ENCODE assay signal across 15 cellular contexts in genomic region chr6:5854900-5855299, GRCh38.
DNase-seq lines count a peak whose midpoint lies in the region; ATAC-seq, FAIRE-seq and TF ChIP-seq lines count a peak whose summit lies in the region.
"Had no signal": no experiment of that assay in that cellular context is flagged by ENCODE, and none has a peak within 500 bp of the region (broad histone marks: within the 10 kb centered on the region; RNA-seq: fewer than 3 reads in every experiment).

No MANE protein-coding gene starts in this region.

- 1% methylated on average over 5 of the region's 5 CpGs for WGBS in HepG2 (ENCODE audit: low lambda C conversion rate)
- 52% methylated on average over 3 of the region's 5 CpGs for WGBS in right lobe of liver (ENCODE audit: insufficient coverage, low coverage, low lambda C conversion rate, missing lambda C conversion rate)

- POLR2A ChIA-PET in HepG2 (lab: Yijun Ruan, JAX): no interaction called here
- POLR2A ChIA-PET in PC-3 (lab: Charles Lee; ENCODE audit: unreplicated experiment): no interaction called here

- H3F3A ChIP-seq in PC-3 (ENCODE audit: low read length, unreplicated experiment): no peaks in the 10 kb centered on the region

- BruUV-seq in HepG2 (replicated peaks; lab: Mats Ljungman, UMichigan) (no TSS peak), PC-3 (replicated peaks; lab: Mats Ljungman, UMichigan) (no TSS peak)

- peaks cover 13% of the 10 kb centered on the region for H3K9me3 Mint-ChIP-seq in glutamatergic neuron (ENCODE audit: unreplicated experiment)

- no peaks in the 10 kb centered on the region for H3K9me2 ChIP-seq in PC-3 (replicated peaks; ENCODE audit: low read length)

- no peak overlapping the region for H2AFZ ChIP-seq in HepG2 (ENCODE audit: low read length)
- H2AFZ ChIP-seq in PC-3 (ENCODE audit: low read length): no peak overlapping the region

- FAIRE-seq in HepG2 (lab: Jason Lieb, UNC): no peak
- FAIRE-seq: HTR-8/SVneo had no signal

- H3K4me2 ChIP-seq in HepG2 (ENCODE audit: low read depth, low read length) (no peak overlapping the region), PC-3 (ENCODE audit: low read length) (no peak overlapping the region)
- H3K4me2 ChIP-seq: BLaER1 treated with 17β-estradiol and CSF1 and Interleukin-3, amounts not matched to agents 10 nM and 100 nM had no signal

- peaks cover 37% of the 10 kb centered on the region for H3K4me1 Mint-ChIP-seq in glutamatergic neuron (ENCODE audit: low read depth, unreplicated experiment)

- H3K27me3 Mint-ChIP-seq in glutamatergic neuron (ENCODE audit: unreplicated experiment): peaks cover 13% of the 10 kb centered on the region

- peaks cover 6% of the 10 kb centered on the region for H3K36me3 Mint-ChIP-seq in glutamatergic neuron (ENCODE audit: unreplicated experiment)
- H3K36me3 Mint-ChIP-seq: CD4-positive, CD25-positive, alpha-beta regulatory T cell had no signal

- ATAC-seq in HepG2 (peak; percentile 59; the same call in 2 of the 3 replicates), right lobe of liver (no peak), PC-3 (peak; percentile 54; the same call in 1 of the 2 replicates)

- H3K4me3 Mint-ChIP-seq in glutamatergic neuron (ENCODE audit: unreplicated experiment): no peak overlapping the region

- DNase-seq in HepG2 (ENCODE audit: low spot score) (no peak), right lobe of liver (no peak), PC-3 (no peak), glutamatergic neuron (no peak), retina (peak; percentile 10), H4 (ENCODE audit: low spot score) (no peak), superior temporal gyrus (ENCODE audit: extremely low spot score) (no peak)
- no peak for DNase-seq in activated effector memory CD4-positive, alpha-beta T cell treated with Interleukin-2 at 50 U/mL for 16 hours
- DNase-seq: ACHN; CD4-positive, CD25-positive, alpha-beta regulatory T cell; DMS53; GF-D8; GOT3 had no signal

- peak overlapping the region; percentile 91 for H3K27ac Mint-ChIP-seq in glutamatergic neuron (ENCODE audit: unreplicated experiment)
- H3K27ac Mint-ChIP-seq: CD4-positive, CD25-positive, alpha-beta regulatory T cell had no signal

- TF ChIP-seq EP300 in HepG2 (IDR thresholded peaks at IDR 0.05; ENCODE audit: low read depth in 2 of 2, low read length in 2 of 2) (no peak), HepG2 (CRISPR knock-in tag; IDR thresholded peaks at IDR 0.05; ENCODE audit: borderline replicate concordance) (no peak)

- H3K36me3 ChIP-seq in HepG2 (replicated peaks in 1 of 2; ENCODE audit: control insufficient read depth in 1 of 2, insufficient read depth in 2 of 2, low read length in 2 of 2) (no peaks in the 10 kb centered on the region), right lobe of liver (no peaks in the 10 kb centered on the region), PC-3 (ENCODE audit: low read depth, low read length) (no peaks in the 10 kb centered on the region)
- H3K36me3 ChIP-seq: BLaER1 treated with 17β-estradiol and CSF1 and Interleukin-3, amounts not matched to agents 10 nM and 100 nM had no signal

- TF ChIP-seq POLR2A in HepG2 (IDR thresholded peaks at IDR 0.05; ENCODE audit: insufficient read depth in 1 of 2, low read depth in 2 of 2, low read length in 2 of 2) (no peak), right lobe of liver (IDR thresholded peaks at IDR 0.05) (no peak)

- H3K4me3 ChIP-seq in HepG2 (replicated peaks in 1 of 3; ENCODE audit: insufficient read depth in 1 of 3, low read depth in 2 of 3, low read length in 3 of 3) (no peak overlapping the region), right lobe of liver (no peak overlapping the region), PC-3 (ENCODE audit: low read length) (no peak overlapping the region)
- H3K4me3 ChIP-seq: BLaER1 treated with 17β-estradiol and CSF1 and Interleukin-3, amounts not matched to agents 10 nM and 100 nM had no signal

- H3K4me1 ChIP-seq in HepG2 (ENCODE audit: insufficient read depth, low read length) (no peaks in the 10 kb centered on the region), right lobe of liver (no peaks in the 10 kb centered on the region), PC-3 (ENCODE audit: insufficient read depth, low read length) (no peaks in the 10 kb centered on the region)

- TF ChIP-seq RAD21 in HepG2 (CRISPR knock-in tag; IDR thresholded peaks at IDR 0.05): no peak

- no peak overlapping the region for H3K27ac ChIP-seq in HepG2 (ENCODE audit: extremely low read length, insufficient read depth, low read length)
- no peak overlapping the region for H3K27ac ChIP-seq in right lobe of liver
- no peak overlapping the region for H3K27ac ChIP-seq in PC-3 (ENCODE audit: low read length)
- H3K27ac ChIP-seq: BLaER1 treated with 17β-estradiol and CSF1 and Interleukin-3, amounts not matched to agents 10 nM and 100 nM had no signal

- no peaks in the 10 kb centered on the region for H3K9me3 ChIP-seq in HepG2 (ENCODE audit: low read length)
- no peaks in the 10 kb centered on the region for H3K9me3 ChIP-seq in right lobe of liver
- no peaks in the 10 kb centered on the region for H3K9me3 ChIP-seq in PC-3 (ENCODE audit: low read length)

- intact Hi-C loops in HepG2 (cut with micrococcal nuclease; ENCODE audit: unreplicated experiment) (no loop called here), right lobe of liver (cut with DNase I) (no loop called here), PC-3 (cut with micrococcal nuclease) (loop anchor here (10.0 kb wide), 1 partner anchor 200 kb away; no protein-coding TSS in a partner anchor)

- in situ Hi-C loops in HepG2 (cut with HindIII; ENCODE audit: extremely low pct_ligation_motif_present, low pct_unique_long_range_greater_than_20kb): no loop called here

- H3K79me2 ChIP-seq in HepG2 (ENCODE audit: insufficient read depth, low read length) (no peaks in the 10 kb centered on the region), PC-3 (ENCODE audit: low read length) (no peaks in the 10 kb centered on the region)

- H4K20me1 ChIP-seq in HepG2 (ENCODE audit: insufficient read depth, low read length): no peaks in the 10 kb centered on the region
- no peaks in the 10 kb centered on the region for H4K20me1 ChIP-seq in PC-3 (ENCODE audit: low read length)
- H4K20me1 ChIP-seq: BLaER1 treated with 17β-estradiol and CSF1 and Interleukin-3, amounts not matched to agents 10 nM and 100 nM had no signal

- CTCF ChIA-PET in HepG2 (lab: Yijun Ruan, JAX; ENCODE audit: low intra/inter-chr PET ratio, low total read pairs) (no interaction called here), PC-3 (lab: Charles Lee) (no interaction called here)

- TF ChIP-seq CTCF in HepG2 (CRISPR knock-in tag; IDR thresholded peaks at IDR 0.05) (no peak), right lobe of liver (IDR thresholded peaks at IDR 0.05) (no peak), PC-3 (conservative IDR thresholded peaks at IDR 0.05; ENCODE audit: low read depth, low read length) (no peak), glutamatergic neuron (IDR thresholded peaks at IDR 0.05; ENCODE audit: partially characterized antibody, unreplicated experiment) (no peak)

- H3K27me3 ChIP-seq in HepG2 (ENCODE audit: control insufficient read depth in 1 of 2, insufficient read depth in 2 of 2, low read length in 2 of 2) (peaks cover 3 to 52% of the 10 kb centered on the region in 2 experiments; a peak in 4 of 5 replicates), right lobe of liver (no peaks in the 10 kb centered on the region), PC-3 (ENCODE audit: low read length) (peaks cover 43% of the 10 kb centered on the region)
- H3K27me3 ChIP-seq: BLaER1 treated with 17β-estradiol and CSF1 and Interleukin-3, amounts not matched to agents 10 nM and 100 nM had no signal

- H3K9ac ChIP-seq in HepG2 (ENCODE audit: insufficient read depth, low read depth, low read length) (no peak overlapping the region), PC-3 (ENCODE audit: low read length) (no peak overlapping the region)
- H3K9ac ChIP-seq: BLaER1 treated with 17β-estradiol and CSF1 and Interleukin-3, amounts not matched to agents 10 nM and 100 nM had no signal

TF ChIP-seq in HepG2, 621 proteins besides CTCF, POLR2A, EP300 and RAD21 (continues in another document):
- TF ChIP-seq RARG (CRISPR knock-in tag; IDR thresholded peaks at IDR 0.05; ENCODE audit: low read depth) (no peak), NKX3-1 (CRISPR knock-in tag; IDR thresholded peaks at IDR 0.05) (no peak), KDM6A (CRISPR knock-in tag; IDR thresholded peaks at IDR 0.05; ENCODE audit: low read depth) (no peak), KLF16 (CRISPR knock-in tag; IDR thresholded peaks at IDR 0.05) (no peak), MTA3 (CRISPR knock-in tag; IDR thresholded peaks at IDR 0.05) (no peak), PHF21A (CRISPR knock-in tag; IDR thresholded peaks at IDR 0.05) (no peak), ZNF589 (CRISPR knock-in tag; conservative IDR thresholded peaks at IDR 0.05) (no peak), KDM4B (CRISPR knock-in tag; IDR thresholded peaks at IDR 0.05) (no peak), HNF1B (CRISPR knock-in tag; IDR thresholded peaks at IDR 0.05) (no peak), ZFX (CRISPR knock-in tag; IDR thresholded peaks at IDR 0.05; ENCODE audit: low read depth) (no peak)

Comparison
In these comparisons a context has a peak if more than half of its experiments do, and no peak if none do; other contexts are left out.
1. ATAC-seq: peak in HepG2 (single experiment) and PC-3 (single experiment); none in right lobe of liver (0 of 4).